Comparison of ENCODE assay signal across 14 cellular contexts in genomic region chr22:42419328-42419881, GRCh38. TPM values are rescaled to one million over a fixed set of nuclear protein-coding genes. Genes with fewer than 3 reads are reported as not detected.
A peak's percentile ranks its signal among the peaks of the same experiment; 100 is the strongest.
DNase-seq lines count a peak whose midpoint lies in the region; ATAC-seq and TF ChIP-seq lines count a peak whose summit lies in the region.
"Had no signal": no experiment of that assay in that cellular context is flagged by ENCODE, and none has a peak within 500 bp of the region (broad histone marks: within the 10 kb centered on the region; RNA-seq: fewer than 3 reads in every experiment).

No MANE protein-coding gene starts in this region.

- ATAC-seq in HG03432 (IDR thresholded peaks at IDR 0.05; ENCODE audit: unreplicated experiment) (peak; percentile 43), sciatic nerve (peak; percentile 76), HG03354 (IDR thresholded peaks at IDR 0.05; ENCODE audit: poor library complexity, severe bottlenecking, unreplicated experiment) (no peak)

- H3K4me3 ChIP-seq in epithelial cell of proximal tubule (ENCODE audit: low read depth, low read length) = peak overlapping the region; percentile 34
- H3K4me3 ChIP-seq: uterus had no signal

- peak; percentile 79 for DNase-seq in GM13976 (ENCODE audit: low spot score)
- no peak for DNase-seq in epithelial cell of proximal tubule (ENCODE audit: low read depth)
- no peak for DNase-seq in sciatic nerve (ENCODE audit: low spot score)
- DNase-seq in NCI-H1694 (lab: John Stamatoyannopoulos, UW) = no peak
- DNase-seq in activated CD8-positive, alpha-beta memory T cell treated with anti-CD3 and anti-CD28 coated beads for 24 hours = no peak
- DNase-seq in KG1 (lab: John Stamatoyannopoulos, UW) = no peak
- DNase-seq: activated CD4-positive, alpha-beta T cell treated with anti-CD3 and anti-CD28 coated beads for 1 hour; activated effector memory CD4-positive, alpha-beta T cell treated with anti-CD3 and anti-CD28 coated beads, Interleukin-2, amount 50 U/mL, for 16 hours; NCI-H446 treated with DMSO at 0.1 percent for 48 hours; uterus had no signal

- in situ Hi-C loops in GM13976 (cut with MboI; ENCODE audit: low sequenced_read_pairs, unreplicated experiment) = no loop called here

- TF ChIP-seq CTCF in GM13976 (IDR thresholded peaks at IDR 0.05; ENCODE audit: borderline replicate concordance, control extremely low read depth, extremely low read depth, insufficient read depth, missing control alignments) (no peak), epithelial cell of proximal tubule (conservative IDR thresholded peaks at IDR 0.05; ENCODE audit: low read depth, low read length) (no peak)

- intact Hi-C loops in sciatic nerve (cut with DNase I) = no loop called here

RNA-seq across cellular contexts. Expression of gene NFAM1, which starts 12.8 kb away (rescaled TPM):
- total RNA-seq in epithelial cell of proximal tubule (not detected in 2 replicates), sciatic nerve (6.6 TPM)
- total RNA-seq: LHCN-M2, SK-MEL-5 had no signal
